In the genomic region with DNA sequence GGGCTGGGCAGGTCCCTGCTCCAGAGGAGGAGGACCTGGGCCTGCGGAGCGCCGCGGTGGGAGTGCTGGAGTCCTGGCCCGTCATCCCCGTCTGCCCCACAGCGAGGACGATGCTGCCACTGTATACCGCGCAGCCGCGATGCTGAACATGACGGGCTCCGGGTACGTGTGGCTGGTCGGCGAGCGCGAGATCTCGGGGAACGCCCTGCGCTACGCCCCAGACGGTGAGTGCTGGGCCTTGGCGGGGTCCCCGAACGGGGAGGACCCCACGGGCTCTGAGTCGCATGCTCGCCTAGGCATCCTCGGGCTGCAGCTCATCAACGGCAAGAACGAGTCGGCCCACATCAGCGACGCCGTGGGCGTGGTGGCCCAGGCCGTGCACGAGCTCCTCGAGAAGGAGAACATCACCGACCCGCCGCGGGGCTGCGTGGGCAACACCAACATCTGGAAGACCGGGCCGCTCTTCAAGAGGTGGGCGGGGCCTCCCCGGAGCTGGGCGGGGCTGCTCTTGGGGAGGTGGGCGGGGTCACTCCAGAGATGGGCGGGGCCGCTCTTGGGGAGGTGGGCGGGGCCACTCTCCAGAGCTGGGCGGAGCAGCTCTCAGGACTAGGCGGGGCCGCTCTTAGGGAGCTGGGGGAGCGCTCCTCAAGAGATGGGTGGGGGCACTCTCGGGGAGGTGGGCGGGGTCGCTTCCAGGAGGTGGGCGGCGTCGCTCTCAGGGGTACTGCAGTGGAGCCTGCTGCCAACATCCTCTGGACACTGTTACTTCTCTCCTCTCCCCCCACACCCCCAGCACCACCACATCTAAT, we compare ENCODE assay signal across 8 cellular contexts. TPM values are rescaled to one million over a fixed set of nuclear protein-coding genes. Genes with fewer than 3 reads are reported as not detected.
DNase-seq lines count a peak whose midpoint lies in the region; ATAC-seq and TF ChIP-seq lines count a peak whose summit lies in the region.

No MANE protein-coding gene starts in this region.

- H3K9me3 ChIP-seq in DND-41 (ENCODE audit: insufficient read depth, low read length, severe bottlenecking) (no peaks in the 10 kb centered on the region), OCI-LY1 (ENCODE audit: low read length) (no peaks in the 10 kb centered on the region), ascending aorta (no peaks in the 10 kb centered on the region)

- peaks cover 9% of the 10 kb centered on the region; the same call in 1 of the 2 replicates for H4K20me1 ChIP-seq in DND-41 (ENCODE audit: insufficient read depth, low read length)
- H4K20me1 ChIP-seq in OCI-LY1 (ENCODE audit: insufficient read depth, low read length) = no peaks in the 10 kb centered on the region

- DNase-seq in DND-41 (peak; percentile 20), iPS-NIHi7 (ENCODE audit: extremely low spot score) (peak; percentile 73), ascending aorta (ENCODE audit: low spot score in 2 of 2) (no peak)
- peak; percentile 49 to 61 for DNase-seq in stimulated activated CD8-positive, alpha-beta memory T cell treated with anti-CD3 and anti-CD28 coated beads, Interleukin-4, amount 100 ng/mL, for 4 hours (ENCODE audit: low read depth in 2 of 2, low spot score in 1 of 2)

- intact Hi-C loops in ascending aorta (cut with DNase I) = no loop called here

- peaks cover 27% of the 10 kb centered on the region for H3K27me3 Mint-ChIP-seq in activated naive CD4-positive, alpha-beta T cell treated with anti-CD3 and anti-CD28 coated beads, Interleukin-2, amount 50 U/mL, for 24 hours

- H3K9ac ChIP-seq in DND-41 (ENCODE audit: low read depth, low read length) (no peak overlapping the region), OCI-LY1 (ENCODE audit: low read length) (no peak overlapping the region)

- no peak overlapping the region for H3K4me3 ChIP-seq in DND-41 (ENCODE audit: low read depth in 1 of 2, low read length in 2 of 2)
- peak overlapping the region; percentile 50 for H3K4me3 ChIP-seq in OCI-LY1 (ENCODE audit: low read depth, low read length, poor library complexity, severe bottlenecking)
- peak overlapping the region in 1 of 2 donors; percentile 29 for H3K4me3 ChIP-seq in ascending aorta

- H3K36me3 Mint-ChIP-seq in activated naive CD4-positive, alpha-beta T cell treated with anti-CD3 and anti-CD28 coated beads, Interleukin-2, amount 50 U/mL, for 24 hours = no peaks in the 10 kb centered on the region

- H3K4me1 ChIP-seq in DND-41 (ENCODE audit: insufficient read depth, low read length) = no peaks in the 10 kb centered on the region
- peaks cover 7% of the 10 kb centered on the region for H3K4me1 ChIP-seq in OCI-LY1 (ENCODE audit: insufficient read depth, low read length, severe bottlenecking)
- H3K4me1 ChIP-seq in ascending aorta = peaks cover 0 to 4% of the 10 kb centered on the region in 2 donors

- no peak overlapping the region for H3K4me2 ChIP-seq in DND-41 (ENCODE audit: insufficient read depth, low read length)
- H3K4me2 ChIP-seq in OCI-LY1 (ENCODE audit: low read length) = peak overlapping the region; percentile 61; the same call in 1 of the 2 replicates

- H3K27ac ChIP-seq in DND-41 (ENCODE audit: low read length) (no peak overlapping the region), OCI-LY1 (ENCODE audit: low read depth, low read length, poor library complexity, severe bottlenecking) (no peak overlapping the region), ascending aorta (no peak overlapping the region)

- no peaks in the 10 kb centered on the region for H3K9me2 ChIP-seq in OCI-LY1 (ENCODE audit: low read depth, low read length)

- H3K4me3 Mint-ChIP-seq in activated naive CD4-positive, alpha-beta T cell treated with anti-CD3 and anti-CD28 coated beads, Interleukin-2, amount 50 U/mL, for 24 hours = peak overlapping the region; percentile 37

- no peak overlapping the region for H2AFZ ChIP-seq in DND-41 (ENCODE audit: low read depth, low read length)
- no peak overlapping the region for H2AFZ ChIP-seq in OCI-LY1 (ENCODE audit: low read length)

- TF ChIP-seq CTCF in DND-41 (IDR thresholded peaks at IDR 0.05; ENCODE audit: borderline replicate concordance, extremely low read depth, low read length, poor library complexity, severe bottlenecking) = no peak
- TF ChIP-seq CTCF in OCI-LY1 (IDR thresholded peaks at IDR 0.05; ENCODE audit: low read length) = no peak
- no peak for TF ChIP-seq CTCF in ascending aorta (IDR thresholded peaks at IDR 0.05)

- H3K79me2 ChIP-seq in DND-41 (ENCODE audit: insufficient read depth, low read length) (no peaks in the 10 kb centered on the region), OCI-LY1 (ENCODE audit: insufficient read depth, low read length) (no peaks in the 10 kb centered on the region)

- H3K4me1 Mint-ChIP-seq in activated naive CD4-positive, alpha-beta T cell treated with anti-CD3 and anti-CD28 coated beads, Interleukin-2, amount 50 U/mL, for 24 hours = peaks cover 12% of the 10 kb centered on the region

- peak; percentile 54 for ATAC-seq in DND-41 (ENCODE audit: insufficient read depth, low read depth)
- ATAC-seq in HG03378 (IDR thresholded peaks at IDR 0.05; ENCODE audit: unreplicated experiment) = no peak
- ATAC-seq in GM18511 (IDR thresholded peaks at IDR 0.05; ENCODE audit: unreplicated experiment) = no peak

- no peaks in the 10 kb centered on the region for H3K36me3 ChIP-seq in DND-41 (ENCODE audit: insufficient read depth, low read length)
- H3K36me3 ChIP-seq in OCI-LY1 (ENCODE audit: insufficient read depth, low read length) = no peaks in the 10 kb centered on the region
- H3K36me3 ChIP-seq in ascending aorta = no peaks in the 10 kb centered on the region

- H3K27me3 ChIP-seq in DND-41 (ENCODE audit: insufficient read depth, low read length, poor library complexity) (no peaks in the 10 kb centered on the region), OCI-LY1 (ENCODE audit: insufficient read depth, low read length) (peaks cover 23% of the 10 kb centered on the region), ascending aorta (peaks cover 28% of the 10 kb centered on the region)

- H3F3A ChIP-seq in OCI-LY1 (ENCODE audit: insufficient read depth, low read length) = no peaks in the 10 kb centered on the region

- no peaks in the 10 kb centered on the region for H3K9me3 Mint-ChIP-seq in activated naive CD4-positive, alpha-beta T cell treated with anti-CD3 and anti-CD28 coated beads, Interleukin-2, amount 50 U/mL, for 24 hours

- H3K27ac Mint-ChIP-seq in activated naive CD4-positive, alpha-beta T cell treated with anti-CD3 and anti-CD28 coated beads, Interleukin-2, amount 50 U/mL, for 24 hours = no peak overlapping the region

RNA-seq across cellular contexts. Expression of a gene that starts 13.1 kb away (rescaled TPM):
- not detected for total RNA-seq in ascending aorta

RNA-seq across cellular contexts. Expression of a gene that starts 15.1 kb away (rescaled TPM):
- total RNA-seq in ascending aorta = not detected

RNA-seq across cellular contexts. Expression of a gene that starts 17.8 kb away (rescaled TPM):
- not detected for total RNA-seq in ascending aorta

RNA-seq across cellular contexts. Expression of a gene that starts 31.6 kb away (rescaled TPM):
- total RNA-seq in ascending aorta = 24.1 TPM

RNA-seq across cellular contexts. Expression of a gene that starts 31.7 kb away (rescaled TPM):
- total RNA-seq in ascending aorta = 123 TPM

Comparison
In these comparisons a context has a peak if more than half of its experiments do, and no peak if none do; other contexts are left out.
1. DNase-seq: peak in DND-41 (single experiment), iPS-NIHi7 (single experiment) and stimulated activated CD8-positive, alpha-beta memory T cell treated with anti-CD3 and anti-CD28 coated beads, Interleukin-4, amount 100 ng/mL, for 4 hours (2 of 2); none in ascending aorta (0 of 2).